Comparison of ENCODE assay signal across 22 cellular contexts in the genomic region with DNA sequence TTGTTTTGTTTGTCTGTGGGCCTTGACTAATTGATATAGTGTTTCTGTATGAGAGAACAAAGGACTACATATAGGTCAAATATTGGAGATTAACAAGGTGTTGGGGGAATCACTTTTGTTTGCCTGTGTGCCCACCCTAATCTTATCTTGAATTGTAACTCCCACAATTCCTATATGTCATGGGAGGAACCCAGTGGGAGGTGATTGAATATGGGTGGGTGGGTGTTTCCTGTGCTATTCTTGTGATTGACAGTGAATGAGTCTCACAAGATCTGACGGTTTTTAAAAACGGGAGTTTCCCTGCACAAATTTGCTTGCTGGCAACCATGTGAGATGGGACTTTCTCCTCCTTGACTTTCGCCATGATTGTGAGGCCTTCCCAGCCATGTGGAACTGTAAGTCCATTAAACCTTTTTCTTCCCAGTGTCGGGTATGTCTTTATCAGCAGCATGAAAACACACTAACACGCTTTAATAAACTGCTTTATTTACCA.
DNase-seq lines count a peak whose midpoint lies in the region; ATAC-seq and TF ChIP-seq lines count a peak whose summit lies in the region.
"Had no signal": no experiment of that assay in that cellular context is flagged by ENCODE, and none has a peak within 500 bp of the region (broad histone marks: within the 10 kb centered on the region; RNA-seq: fewer than 3 reads in every experiment).

No MANE protein-coding gene starts in this region.

- in situ Hi-C loops in GM23248 (cut with MboI) = no loop called here

- no peaks in the 10 kb centered on the region for H3K9me2 ChIP-seq in GM23248 (ENCODE audit: insufficient read depth)

- H3K4me1 Mint-ChIP-seq in glutamatergic neuron (ENCODE audit: low read depth, unreplicated experiment) = peaks cover 17% of the 10 kb centered on the region
- H3K4me1 Mint-ChIP-seq: IgD-negative memory B cell had no signal

- no peaks in the 10 kb centered on the region for H3K9me3 ChIP-seq in GM23248 (ENCODE audit: low read depth)
- H3K9me3 ChIP-seq: esophagus muscularis mucosa, HAP-1, right atrium auricular region, suprapubic skin had no signal

- no peak overlapping the region for H3K4me3 ChIP-seq in GM23248
- H3K4me3 ChIP-seq: esophagus muscularis mucosa, HAP-1, left ventricle myocardium inferior, right atrium auricular region, suprapubic skin had no signal

- DNase-seq in DMS 273 treated with DMSO at 0.1 percent for 48 hours (lab: John Stamatoyannopoulos, UW) (peak; percentile 62), GM23248 (no peak), OCI-M1 (lab: John Stamatoyannopoulos, UW) (peak; percentile 48), glutamatergic neuron (no peak), HCEC 1CT (no peak), NOMO-1 treated with DMSO at 0.1 percent for 48 hours (lab: John Stamatoyannopoulos, UW; ENCODE audit: unreplicated experiment) (no peak), GM10266 (ENCODE audit: extremely low spot score) (no peak)
- DNase-seq: activated CD4-positive, alpha-beta T cell treated with anti-CD3 and anti-CD28 coated beads, Interleukin-2, amount 50 U/mL, for 4 hours; activated gamma-delta T cell; amniotic stem cell; central memory CD4-positive, alpha-beta T cell; DND-41; left ventricle myocardium inferior had no signal

- no peaks in the 10 kb centered on the region for H3K36me3 ChIP-seq in GM23248 (ENCODE audit: low read depth)
- H3K36me3 ChIP-seq: esophagus muscularis mucosa, HAP-1, left ventricle myocardium inferior, right atrium auricular region, suprapubic skin had no signal

- H3K4me1 ChIP-seq in GM23248 (ENCODE audit: insufficient read depth) = peaks cover 28% of the 10 kb centered on the region
- H3K4me1 ChIP-seq: HAP-1 had no signal

- no peak for TF ChIP-seq CTCF in glutamatergic neuron (IDR thresholded peaks at IDR 0.05; ENCODE audit: partially characterized antibody, unreplicated experiment)
- no peak for TF ChIP-seq CTCF in GM10266 (IDR thresholded peaks at IDR 0.05; ENCODE audit: control insufficient read depth, insufficient read depth, low read depth, missing control alignments)

- no peak overlapping the region for H3K4me3 Mint-ChIP-seq in glutamatergic neuron (ENCODE audit: unreplicated experiment)
- H3K4me3 Mint-ChIP-seq: IgD-negative memory B cell; T-helper 1 cell treated with Interleukin-12 subunit alpha and Interleukin-12 subunit beta and Interleukin-4 antibody, amounts not matched to agents 30 μg/mL and 1 μg/mL, for 36 hours had no signal

- no peak overlapping the region for H3K27ac ChIP-seq in GM23248
- H3K27ac ChIP-seq: esophagus muscularis mucosa, left ventricle myocardium inferior, suprapubic skin, VCaP had no signal

- H3K4me2 ChIP-seq in GM23248 (ENCODE audit: unreplicated experiment) = peak overlapping the region; percentile 19

- no peak overlapping the region for H3K9ac ChIP-seq in GM23248

- no peaks in the 10 kb centered on the region for H4K20me1 ChIP-seq in GM23248 (ENCODE audit: insufficient read depth)

- peaks cover 1% of the 10 kb centered on the region for H3K27me3 Mint-ChIP-seq in glutamatergic neuron (ENCODE audit: unreplicated experiment)

- H3K9me3 Mint-ChIP-seq in glutamatergic neuron (ENCODE audit: unreplicated experiment) = peaks cover 6% of the 10 kb centered on the region
- H3K9me3 Mint-ChIP-seq: T-helper 1 cell treated with Interleukin-12 subunit alpha and Interleukin-12 subunit beta and Interleukin-4 antibody, amounts not matched to agents 30 μg/mL and 1 μg/mL, for 36 hours had no signal

- no peaks in the 10 kb centered on the region; the same call in 1 of the 2 replicates for H3K27me3 ChIP-seq in GM23248 (replicated peaks; ENCODE audit: insufficient read depth)
- H3K27me3 ChIP-seq: esophagus muscularis mucosa, right atrium auricular region, suprapubic skin had no signal

- H3K27ac Mint-ChIP-seq in glutamatergic neuron (ENCODE audit: unreplicated experiment) = peak overlapping the region; percentile 86
- H3K27ac Mint-ChIP-seq: IgD-negative memory B cell; T-helper 1 cell treated with Interleukin-12 subunit alpha and Interleukin-12 subunit beta and Interleukin-4 antibody, amounts not matched to agents 30 μg/mL and 1 μg/mL, for 36 hours had no signal

- H3F3A ChIP-seq in GM23248 (ENCODE audit: insufficient read depth) = peaks cover 25% of the 10 kb centered on the region

- no peaks in the 10 kb centered on the region for H3K36me3 Mint-ChIP-seq in glutamatergic neuron (ENCODE audit: unreplicated experiment)
- H3K36me3 Mint-ChIP-seq: IgD-negative memory B cell had no signal

- 89 to 90% methylated on average over 5 of the region's 5 CpGs for WGBS in GM23248 (ENCODE audit: low coverage in 1 of 2, low lambda C conversion rate in 2 of 2, missing lambda C conversion rate in 2 of 2), 2 experiments

- no peak for ATAC-seq in HG03457 (IDR thresholded peaks at IDR 0.05; ENCODE audit: unreplicated experiment)
- ATAC-seq: Right ventricle myocardium inferior had no signal

- no peak overlapping the region for H2AFZ ChIP-seq in GM23248

- H3K79me2 ChIP-seq in GM23248 (ENCODE audit: insufficient read depth) = no peaks in the 10 kb centered on the region

Comparison
In these comparisons a context has a peak if more than half of its experiments do, and no peak if none do; other contexts are left out.
1. DNase-seq: peak in DMS 273 treated with DMSO at 0.1 percent for 48 hours (single experiment) and OCI-M1 (single experiment); none in GM23248 (single experiment), glutamatergic neuron (single experiment), HCEC 1CT (single experiment), NOMO-1 treated with DMSO at 0.1 percent for 48 hours (single experiment) and GM10266 (single experiment).